In genomic region chr4:71553605-71554004, GRCh38 we compare ENCODE assay signal across 8 cellular contexts.
DNase-seq lines count a peak whose midpoint lies in the region; ATAC-seq, FAIRE-seq and TF ChIP-seq lines count a peak whose summit lies in the region.

No MANE protein-coding gene starts in this region.

- TF ChIP-seq CTCF in AG10803 (conservative IDR thresholded peaks at IDR 0.05; ENCODE audit: low read length) (peak; percentile 89), tibial nerve (IDR thresholded peaks at IDR 0.05) (peak; percentile 26 to 48 (median 42))

- DNase-seq in AG10803 (ENCODE audit: low read depth) (peak; percentile 71), H4 (ENCODE audit: low spot score) (peak; percentile 37), RCC 7860 (ENCODE audit: low spot score) (peak; percentile 26), left ventricle myocardium superior (no peak), tibial nerve (ENCODE audit: low spot score in 2 of 2) (no peak), NCI-H748 (lab: John Stamatoyannopoulos, UW; ENCODE audit: unreplicated experiment) (no peak), GM12891 (ENCODE audit: insufficient read length, low spot score) (no peak)
- DNase-seq in activated CD4-positive, alpha-beta T cell treated with anti-CD3 and anti-CD28 coated beads for 4 hours = no peak

- TF ChIP-seq POLR2A in tibial nerve (IDR thresholded peaks at IDR 0.05) = no peak
- TF ChIP-seq POLR2A in GM12891 (IDR thresholded peaks at IDR 0.05; ENCODE audit: low read depth, low read length) = no peak

- FAIRE-seq in RCC 7860 (lab: Jason Lieb, UNC) (peak; percentile 69), GM12891 (lab: Jason Lieb, UNC) (no peak)

- TF ChIP-seq EP300 in tibial nerve (IDR thresholded peaks at IDR 0.05) = no peak

- 29 to 33% methylated on average over 1 of the region's 1 CpG for WGBS in tibial nerve, 2 donors

- peak; percentile 59 for ATAC-seq in left ventricle myocardium superior

- H3K36me3 ChIP-seq in tibial nerve = no peaks in the 10 kb centered on the region

- H3K4me1 ChIP-seq in tibial nerve = peaks cover 0 to 5% (median 0%) of the 10 kb centered on the region in 4 donors

- intact Hi-C loops in left ventricle myocardium superior (cut with micrococcal nuclease) = loop anchor here (2.0 to 5.0 kb wide), 2 partner anchors 316 to 369 kb away; no protein-coding TSS in a partner anchor

- H3K9me3 ChIP-seq in tibial nerve = no peaks in the 10 kb centered on the region

- H3K27me3 ChIP-seq in tibial nerve = no peaks in the 10 kb centered on the region

- H3K27ac ChIP-seq in tibial nerve = no peak overlapping the region

- H3K4me3 ChIP-seq in AG10803 (ENCODE audit: low read length) (no peak overlapping the region), tibial nerve (no peak overlapping the region)

TF ChIP-seq in GM12891, 5 proteins besides CTCF, POLR2A, EP300 and RAD21:
- TF ChIP-seq PAX5 (IDR thresholded peaks at IDR 0.05; ENCODE audit: insufficient read depth, low read length, severe bottlenecking) (no peak), TAF1 (IDR thresholded peaks at IDR 0.05; ENCODE audit: low read depth, low read length) (no peak), POLR2AphosphoS5 (IDR thresholded peaks at IDR 0.05; ENCODE audit: low read depth, low read length) (no peak), SPI1 (IDR thresholded peaks at IDR 0.05; ENCODE audit: low read depth, low read length) (no peak), POU2F2 (IDR thresholded peaks at IDR 0.05; ENCODE audit: low read depth, low read length) (no peak)
TF ChIP-seq in GM12891: peak in this region for 0.

Comparison
In these comparisons a context has a peak if more than half of its experiments do, and no peak if none do; other contexts are left out.
1. DNase-seq: peak in AG10803 (single experiment), H4 (single experiment) and RCC 7860 (single experiment); none in left ventricle myocardium superior (single experiment), tibial nerve (0 of 2), NCI-H748 (single experiment), activated CD4-positive, alpha-beta T cell treated with anti-CD3 and anti-CD28 coated beads for 4 hours (0 of 2) and GM12891 (single experiment).